Comparison of ENCODE assay signal across 8 cellular contexts in the genomic region with DNA sequence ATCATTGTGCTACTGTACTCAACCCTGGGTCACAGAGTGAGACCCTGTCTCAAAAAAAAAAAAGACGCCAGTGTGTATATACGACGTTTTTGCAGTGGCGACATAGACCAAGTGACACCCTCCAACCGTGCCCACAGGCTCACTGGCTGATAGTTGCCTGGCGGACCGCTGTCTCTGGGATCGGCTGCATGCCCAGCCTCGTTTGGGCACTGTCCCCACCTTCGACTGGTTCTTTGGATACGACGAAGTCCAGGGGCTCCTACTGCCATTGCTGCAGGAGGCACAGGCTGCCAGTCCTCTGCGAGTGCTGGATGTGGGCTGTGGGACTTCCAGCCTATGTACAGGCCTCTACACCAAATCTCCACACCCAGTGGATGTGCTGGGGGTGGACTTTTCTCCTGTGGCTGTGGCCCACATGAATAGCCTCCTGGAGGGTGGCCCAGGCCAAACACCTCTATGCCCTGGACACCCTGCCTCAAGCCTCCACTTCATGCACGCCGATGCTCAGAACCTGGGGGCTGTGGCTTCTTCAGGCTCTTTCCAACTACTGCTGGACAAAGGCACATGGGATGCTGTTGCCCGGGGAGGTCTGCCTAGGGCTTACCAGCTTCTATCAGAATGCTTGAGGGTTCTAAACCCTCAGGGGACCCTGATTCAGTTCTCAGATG. TPM values are rescaled to one million over a fixed set of nuclear protein-coding genes. Genes with fewer than 3 reads are reported as not detected.
A peak's percentile ranks its signal among the peaks of the same experiment; 100 is the strongest.
DNase-seq lines count a peak whose midpoint lies in the region; ATAC-seq and TF ChIP-seq lines count a peak whose summit lies in the region.

No MANE protein-coding gene starts in this region.

- H3K36me3 ChIP-seq in GM23338 (ENCODE audit: insufficient read depth) (peaks cover 20% of the 10 kb centered on the region), smooth muscle cell (ENCODE audit: low read depth) (no peaks in the 10 kb centered on the region)

- no peaks in the 10 kb centered on the region for H3K9me3 ChIP-seq in smooth muscle cell (replicated peaks; ENCODE audit: low read depth)

- H3K4me3 ChIP-seq in GM23338, result peak overlapping the region; percentile 99
- peak overlapping the region; percentile 85 for H3K4me3 ChIP-seq in smooth muscle cell

- CTCF ChIA-PET in activated B cell treated with CpG ODN at 0.5 μM for 24 hours (lab: Charles Lee), result interaction anchor here (1.5 kb wide), 1 partner anchor 28 kb away, joined by 6 read pairs; no protein-coding TSS in a partner anchor

- peak overlapping the region; percentile 97 for H3K4me2 ChIP-seq in GM23338
- peak overlapping the region; percentile 91 for H3K4me2 ChIP-seq in smooth muscle cell

- H3K27ac Mint-ChIP-seq in GM23338 (peak overlapping the region; percentile 90), activated B cell treated with CpG ODN at 0.5 μM for 24 hours (peak overlapping the region; percentile 88), glutamatergic neuron (ENCODE audit: unreplicated experiment) (peak overlapping the region; percentile 59)

- H3K9me3 Mint-ChIP-seq in GM23338 (no peaks in the 10 kb centered on the region; the same call in 1 of the 3 replicates), activated B cell treated with CpG ODN at 0.5 μM for 24 hours (no peaks in the 10 kb centered on the region), glutamatergic neuron (ENCODE audit: unreplicated experiment) (peaks cover 13% of the 10 kb centered on the region)

- TF ChIP-seq CTCF in GM23338 (conservative IDR thresholded peaks at IDR 0.05; ENCODE audit: low read depth in 2 of 2) (no peak), activated B cell treated with CpG ODN at 0.5 μM for 24 hours (IDR thresholded peaks at IDR 0.05) (no peak), glutamatergic neuron (IDR thresholded peaks at IDR 0.05; ENCODE audit: partially characterized antibody, unreplicated experiment) (no peak), smooth muscle cell (IDR thresholded peaks at IDR 0.05; ENCODE audit: borderline replicate concordance, insufficient read depth, poor library complexity, severe bottlenecking) (no peak)

- H3F3A ChIP-seq in GM23338 (replicated peaks; ENCODE audit: low read depth) (peaks cover 55% of the 10 kb centered on the region), smooth muscle cell (ENCODE audit: low read depth) (peaks cover 30% of the 10 kb centered on the region)

- no peaks in the 10 kb centered on the region for H3K27me3 ChIP-seq in GM23338 (ENCODE audit: insufficient read depth)
- H3K27me3 ChIP-seq in smooth muscle cell (ENCODE audit: low read depth), result no peaks in the 10 kb centered on the region

- H3K79me2 ChIP-seq in GM23338 (replicated peaks; ENCODE audit: insufficient read depth) (peaks cover 51% of the 10 kb centered on the region), smooth muscle cell (ENCODE audit: low read depth) (peaks cover 34% of the 10 kb centered on the region)

- POLR2A ChIA-PET in activated B cell treated with CpG ODN at 0.5 μM for 24 hours (lab: Charles Lee), result interaction anchor here (0.5 to 12.8 kb wide), 28 partner anchors 11 to 727 kb away, joined by 3 to 400 read pairs (median 18); a partner anchor contains a TSS

- 44% methylated on average over 16 of the region's 16 CpGs for WGBS in smooth muscle cell (ENCODE audit: low lambda C conversion rate)

- H3K9me2 ChIP-seq in GM23338 (ENCODE audit: insufficient read depth), result no peaks in the 10 kb centered on the region

- H3K36me3 Mint-ChIP-seq in GM23338 (ENCODE audit: low read depth), result peaks cover 54% of the 10 kb centered on the region
- H3K36me3 Mint-ChIP-seq in activated B cell treated with CpG ODN at 0.5 μM for 24 hours (ENCODE audit: low read depth), result peaks cover 45% of the 10 kb centered on the region
- H3K36me3 Mint-ChIP-seq in glutamatergic neuron (ENCODE audit: unreplicated experiment), result no peaks in the 10 kb centered on the region

- ATAC-seq in GM23338 (no peak), activated B cell treated with CpG ODN at 0.5 μM for 24 hours (ENCODE audit: low read depth) (no peak), HG02678 (IDR thresholded peaks at IDR 0.05; ENCODE audit: unreplicated experiment) (no peak), esophagus mucosa (no peak)

- peaks cover 26% of the 10 kb centered on the region for H3K4me1 ChIP-seq in GM23338 (ENCODE audit: insufficient read depth)
- peaks cover 22% of the 10 kb centered on the region for H3K4me1 ChIP-seq in smooth muscle cell (ENCODE audit: low read depth)

- H3K4me3 Mint-ChIP-seq in GM23338 (peak overlapping the region; percentile 98), activated B cell treated with CpG ODN at 0.5 μM for 24 hours (peak overlapping the region; percentile 97), glutamatergic neuron (ENCODE audit: unreplicated experiment) (peak overlapping the region; percentile 96)

- H3K9ac ChIP-seq in smooth muscle cell (ENCODE audit: low read depth), result peak overlapping the region; percentile 78

- intact Hi-C loops in activated B cell treated with CpG ODN at 0.5 μM for 24 hours (cut with micrococcal nuclease), result no loop called here

- peak overlapping the region; percentile 95 for H3K27ac ChIP-seq in GM23338 (ENCODE audit: low read depth)
- H3K27ac ChIP-seq in smooth muscle cell (ENCODE audit: low read depth), result peak overlapping the region; percentile 67

- no peak for DNase-seq in GM23338 (ENCODE audit: low spot score)
- DNase-seq in activated B cell treated with CpG ODN at 0.5 μM for 24 hours, result no peak
- no peak for DNase-seq in glutamatergic neuron
- no peak for DNase-seq in smooth muscle cell (lab: John Stamatoyannopoulos, UW; ENCODE audit: unreplicated experiment)
- DNase-seq in NCI-H2081 treated with DMSO at 0.1 percent for 48 hours (lab: John Stamatoyannopoulos, UW), result no peak
- DNase-seq in activated effector memory CD4-positive, alpha-beta T cell treated with Interleukin-2 at 50 U/mL for 16 hours, result no peak

- H2AFZ ChIP-seq in GM23338 (no peak overlapping the region), smooth muscle cell (ENCODE audit: low read depth) (no peak overlapping the region)

- H3K27me3 Mint-ChIP-seq in GM23338 (ENCODE audit: insufficient read depth, low read depth, poor library complexity), result peaks cover 17% of the 10 kb centered on the region
- H3K27me3 Mint-ChIP-seq in activated B cell treated with CpG ODN at 0.5 μM for 24 hours, result no peaks in the 10 kb centered on the region
- peaks cover 7% of the 10 kb centered on the region for H3K27me3 Mint-ChIP-seq in glutamatergic neuron (ENCODE audit: unreplicated experiment)

- peaks cover 17% of the 10 kb centered on the region for H3K4me1 Mint-ChIP-seq in GM23338
- peaks cover 56% of the 10 kb centered on the region for H3K4me1 Mint-ChIP-seq in activated B cell treated with CpG ODN at 0.5 μM for 24 hours
- peaks cover 13% of the 10 kb centered on the region for H3K4me1 Mint-ChIP-seq in glutamatergic neuron (ENCODE audit: low read depth, unreplicated experiment)

- H4K20me1 ChIP-seq in GM23338 (replicated peaks; ENCODE audit: insufficient read depth) (peaks cover 15% of the 10 kb centered on the region), smooth muscle cell (ENCODE audit: low read depth) (peaks cover 17% of the 10 kb centered on the region)

TF ChIP-seq in GM23338, 12 proteins besides CTCF, POLR2A, EP300 and RAD21 (continues in another document):
- no peak for TF ChIP-seq CREB1 (CRISPR knock-in tag; IDR thresholded peaks at IDR 0.05; ENCODE audit: low read depth)

RNA-seq across cellular contexts. Expression of a gene that starts 1.3 kb away (rescaled TPM):
- total RNA-seq in GM23338 (2014; rRNA removed; shearing (Covaris generic)), result 8.0 and 26.4 TPM in 2 replicates
- polyA plus RNA-seq in GM23338 (2016; fragmentation: Nextera tagmentation; extraction: Ambion mirVana), result 25.6 and 30.0 TPM in 2 replicates
- total RNA-seq in activated B cell treated with CpG ODN at 0.5 μM for 24 hours, result 50.5 and 52.1 TPM in 2 replicates
- total RNA-seq in glutamatergic neuron (ENCODE audit: unreplicated experiment), result 15.7 TPM
- 1.3 and 4.9 TPM in 2 replicates for total RNA-seq in smooth muscle cell
- polyA plus RNA-seq in smooth muscle cell, result 1.4 and 9.8 TPM in 2 replicates
- 20.2 TPM for total RNA-seq in esophagus mucosa

RNA-seq across cellular contexts. Expression of a gene that starts 1.4 kb away (rescaled TPM):
- 110 and 132 TPM in 2 replicates for total RNA-seq in GM23338 (2014; rRNA removed; shearing (Covaris generic))
- 479 and 507 TPM in 2 replicates for polyA plus RNA-seq in GM23338 (2016; fragmentation: Nextera tagmentation; extraction: Ambion mirVana)
- 107 and 120 TPM in 2 replicates for total RNA-seq in activated B cell treated with CpG ODN at 0.5 μM for 24 hours
- total RNA-seq in glutamatergic neuron (ENCODE audit: unreplicated experiment), result 73.6 TPM
- 54.4 and 68.4 TPM in 2 replicates for total RNA-seq in smooth muscle cell
- polyA plus RNA-seq in smooth muscle cell, result 101 and 114 TPM in 2 replicates
- 48.7 TPM for total RNA-seq in esophagus mucosa

RNA-seq across cellular contexts. Expression of a gene that starts 5.1 kb away (rescaled TPM):
- total RNA-seq in GM23338 (2014; rRNA removed; shearing (Covaris generic)), result 13.0 and 15.9 TPM in 2 replicates
- 53.9 and 54.7 TPM in 2 replicates for polyA plus RNA-seq in GM23338 (2016; fragmentation: Nextera tagmentation; extraction: Ambion mirVana)
- total RNA-seq in activated B cell treated with CpG ODN at 0.5 μM for 24 hours, result 8.3 and 9.4 TPM in 2 replicates
- 5.7 TPM for total RNA-seq in glutamatergic neuron (ENCODE audit: unreplicated experiment)
- 5.5 and 7.7 TPM in 2 replicates for total RNA-seq in smooth muscle cell
- polyA plus RNA-seq in smooth muscle cell, result 14.4 and 16.7 TPM in 2 replicates
- 8.8 TPM for total RNA-seq in esophagus mucosa

RNA-seq across cellular contexts. Expression of a gene that starts 5.7 kb away (rescaled TPM):
- 2.8 TPM in 2 replicates for total RNA-seq in GM23338 (2014; rRNA removed; shearing (Covaris generic))
- polyA plus RNA-seq in GM23338 (2016; fragmentation: Nextera tagmentation; extraction: Ambion mirVana) (1.5 and 2.9 TPM in 2 replicates), smooth muscle cell (3.9 and 7.7 TPM in 2 replicates)
- total RNA-seq in activated B cell treated with CpG ODN at 0.5 μM for 24 hours (19.1 and 24.9 TPM in 2 replicates), glutamatergic neuron (ENCODE audit: unreplicated experiment) (4.6 TPM), smooth muscle cell (1.5 and 5.6 TPM in 2 replicates), esophagus mucosa (4.7 TPM)

RNA-seq across cellular contexts. Expression of a gene that starts 12.5 kb away (rescaled TPM):
- total RNA-seq in GM23338 (2014; rRNA removed; shearing (Covaris generic)), result 62.0 and 132 TPM in 2 replicates
- polyA plus RNA-seq in GM23338 (2016; fragmentation: Nextera tagmentation; extraction: Ambion mirVana) (126 and 132 TPM in 2 replicates), smooth muscle cell (73.5 and 78.4 TPM in 2 replicates)
- total RNA-seq in activated B cell treated with CpG ODN at 0.5 μM for 24 hours (204 and 205 TPM in 2 replicates), glutamatergic neuron (ENCODE audit: unreplicated experiment) (146 TPM), smooth muscle cell (52.2 and 58.1 TPM in 2 replicates), esophagus mucosa (65.6 TPM)
